Comparison of ENCODE assay signal across 9 cellular contexts in genomic region chr2:237901932-237902846, GRCh38. TPM values are rescaled to one million over a fixed set of nuclear protein-coding genes. Genes with fewer than 3 reads are reported as not detected.
DNase-seq lines count a peak whose midpoint lies in the region; ATAC-seq and TF ChIP-seq lines count a peak whose summit lies in the region.
"Had no signal": no experiment of that assay in that cellular context is flagged by ENCODE, and none has a peak within 500 bp of the region (broad histone marks: within the 10 kb centered on the region; RNA-seq: fewer than 3 reads in every experiment).

No MANE protein-coding gene starts in this region.

- TF ChIP-seq POLR2A in HCT116 (IDR thresholded peaks at IDR 0.05; ENCODE audit: borderline replicate concordance, extremely low read depth, insufficient read depth, insufficient read length): no peak

- 0 out of 2 replicates have a peak overlapping the region, but pooled peaks have one; percentile 14 for H3K27ac ChIP-seq in DOHH2 (ENCODE audit: low read depth, low read length)
- no peak overlapping the region for H3K27ac ChIP-seq in HCT116 (ENCODE audit: low read depth, low read length)
- peak overlapping the region; percentile 93 to 98 for H3K27ac ChIP-seq in coronary artery
- H3K27ac ChIP-seq in psoas muscle: peak overlapping the region; percentile 98

- peaks cover 11% of the 10 kb centered on the region for H3K36me3 ChIP-seq in DOHH2 (ENCODE audit: control insufficient read depth, low read length)
- H3K36me3 ChIP-seq in HCT116 (ENCODE audit: control insufficient read depth in 1 of 2, insufficient read depth in 2 of 2, low read length in 2 of 2): no peaks in the 10 kb centered on the region
- no peaks in the 10 kb centered on the region for H3K36me3 ChIP-seq in psoas muscle (ENCODE audit: insufficient read depth in 1 of 2, low read depth in 1 of 2)

- H3K27me3 ChIP-seq in DOHH2 (ENCODE audit: control insufficient read depth, low read length) (no peaks in the 10 kb centered on the region), HCT116 (ENCODE audit: insufficient read depth, low read length) (no peaks in the 10 kb centered on the region), psoas muscle (ENCODE audit: insufficient read depth in 3 of 3, low read length in 2 of 3) (no peaks in the 10 kb centered on the region)

- peaks cover 82% of the 10 kb centered on the region for H3K4me1 ChIP-seq in DOHH2 (ENCODE audit: control insufficient read depth, low read length)
- H3K4me1 ChIP-seq in HCT116 (ENCODE audit: control insufficient read depth in 1 of 2, insufficient read depth in 2 of 2, low read length in 2 of 2): peaks cover 9 to 24% of the 10 kb centered on the region in 2 experiments
- H3K4me1 ChIP-seq in psoas muscle: peaks cover 49% of the 10 kb centered on the region

- H3K9me2 ChIP-seq in DOHH2 (replicated peaks; ENCODE audit: control insufficient read depth, low read length): no peaks in the 10 kb centered on the region
- no peaks in the 10 kb centered on the region for H3K9me2 ChIP-seq in HCT116 (ENCODE audit: insufficient read depth)

- BruUV-seq in HCT116 (replicated peaks; lab: Mats Ljungman, UMichigan): no TSS peak

- DNase-seq in HCT116 (ENCODE audit: low read depth, low spot score) (no peak), coronary artery (ENCODE audit: low spot score) (no peak), psoas muscle (no peak), SK-N-DZ (ENCODE audit: low spot score) (no peak), SHP77 (lab: John Stamatoyannopoulos, UW) (no peak)
- DNase-seq in stimulated activated CD4-positive, alpha-beta T cell treated with anti-CD3 and anti-CD28 coated beads, Interleukin-4, amount 100 ng/mL, for 4 hours: no peak
- DNase-seq: cortex of kidney had no signal

- H3K79me2 ChIP-seq in DOHH2 (ENCODE audit: control insufficient read depth, low read length) (peaks cover 45% of the 10 kb centered on the region), HCT116 (ENCODE audit: insufficient read depth, low read length) (no peaks in the 10 kb centered on the region)

- CTCF ChIA-PET in HCT116 (lab: Charles Lee): no interaction called here

- RAD21 ChIA-PET in HCT116 (lab: Charles Lee; ENCODE audit: low non-redundant PET in 1 of 2, low total read pairs in 2 of 2, uncharacterized antibody in 2 of 2, unreplicated experiment in 2 of 2): no interaction called here

- H3K4me2 ChIP-seq in DOHH2 (ENCODE audit: low read length) (peak overlapping the region; percentile 27), HCT116 (ENCODE audit: low read length) (no peak overlapping the region)

- no peaks in the 10 kb centered on the region for H4K20me1 ChIP-seq in DOHH2 (ENCODE audit: control insufficient read depth, insufficient read depth, low read depth, low read length)
- no peaks in the 10 kb centered on the region for H4K20me1 ChIP-seq in HCT116 (ENCODE audit: insufficient read depth)

- 68 to 80% (median 79%) methylated on average over 17 to 22 of the region's 22 CpGs for WGBS in psoas muscle, 3 donors

- POLR2A ChIA-PET in HCT116 (lab: Charles Lee): no interaction called here

- H3K4me3 ChIP-seq in DOHH2 (ENCODE audit: low read length) (no peak overlapping the region), HCT116 (replicated peaks in 1 of 2; ENCODE audit: low read depth in 1 of 2, low read length in 2 of 2) (no peak overlapping the region), coronary artery (no peak overlapping the region), psoas muscle (no peak overlapping the region)

- no peak overlapping the region for H2AFZ ChIP-seq in HCT116 (ENCODE audit: low read depth, low read length, poor library complexity, severe bottlenecking)

- TF ChIP-seq CTCF in DOHH2 (IDR thresholded peaks at IDR 0.05; ENCODE audit: low read depth, low read length, poor library complexity, severe bottlenecking) (peak; percentile 33), HCT116 (IDR thresholded peaks at IDR 0.05 in 2 of 3, conservative IDR thresholded peaks at IDR 0.05 in 1 of 3; ENCODE audit: borderline replicate concordance in 1 of 3, insufficient read depth in 1 of 3, low read depth in 2 of 3, low read length in 2 of 3) (no peak), coronary artery (IDR thresholded peaks at IDR 0.05) (no peak), psoas muscle (IDR thresholded peaks at IDR 0.05) (no peak)

- ATAC-seq in HCT116: peak; percentile 65
- no peak for ATAC-seq in psoas muscle
- no peak for ATAC-seq in GM21390 (IDR thresholded peaks at IDR 0.05; ENCODE audit: unreplicated experiment)

- peaks cover 33% of the 10 kb centered on the region for H3F3A ChIP-seq in DOHH2 (ENCODE audit: control insufficient read depth, insufficient read depth)

- intact Hi-C loops in HCT116 (cut with micrococcal nuclease) (no loop called here), psoas muscle (cut with DNase I) (loop anchor here in 1 of 2 donors (10.0 kb wide), 1 partner anchor 243 kb away; no protein-coding TSS in a partner anchor)

- no peak overlapping the region for H3K9ac ChIP-seq in HCT116 (ENCODE audit: low read length)

- no peak for TF ChIP-seq RAD21 in HCT116 (IDR thresholded peaks at IDR 0.05; ENCODE audit: low read depth)

- H3K9me3 ChIP-seq in DOHH2 (ENCODE audit: control insufficient read depth, insufficient read depth, low read length) (no peaks in the 10 kb centered on the region), HCT116 (ENCODE audit: control insufficient read depth in 1 of 2, insufficient read depth in 1 of 2, low read depth in 1 of 2, low read length in 2 of 2) (0 out of 4 replicates have a peak, but pooled peaks cover 0 to under 1% of the 10 kb centered on the region in 2 experiments), psoas muscle (peaks cover 5% of the 10 kb centered on the region)

TF ChIP-seq in HCT116, 20 proteins besides CTCF, POLR2A, EP300 and RAD21:
- no peak for TF ChIP-seq SP1 (IDR thresholded peaks at IDR 0.05; ENCODE audit: low read depth)
- TF ChIP-seq EGR1 (IDR thresholded peaks at IDR 0.05; ENCODE audit: low read depth): no peak
- TF ChIP-seq, protein P1, sequence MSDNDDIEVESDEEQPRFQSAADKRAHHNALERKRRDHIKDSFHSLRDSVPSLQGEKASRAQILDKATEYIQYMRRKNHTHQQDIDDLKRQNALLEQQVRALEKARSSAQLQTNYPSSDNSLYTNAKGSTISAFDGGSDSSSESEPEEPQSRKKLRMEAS (IDR thresholded peaks at IDR 0.05): no peak

RNA-seq across cellular contexts. Expression of gene RAMP1, which starts 42.8 kb away (rescaled TPM):
- 23.4 TPM for total RNA-seq in HCT116 (2021; ENCODE audit: unreplicated experiment)
- 41.1 and 42.2 TPM in 2 replicates for polyA plus RNA-seq in HCT116 (2012)
- total RNA-seq in psoas muscle: 100 to 1,000 TPM in 1 of 4 donors, 10 to 100 TPM in 3; 32.8 to 105 (median 91.2) TPM
- 100 to 1,000 TPM in 2 of 3 donors, 10 to 100 TPM in 1; 86.5 to 367 (median 303) TPM for polyA plus RNA-seq in psoas muscle
- polyA plus RNA-seq in SK-N-DZ (2014; cell fraction: cytosol; rRNA removed): 205 and 267 TPM in 2 replicates
- polyA plus RNA-seq in SK-N-DZ (2014; cell fraction: nucleus; rRNA removed): 123 and 129 TPM in 2 replicates
